Comparison of ENCODE assay signal across 9 cellular contexts in genomic region chr1:31182352-31182751, GRCh38. TPM values are rescaled to one million over a fixed set of nuclear protein-coding genes. Genes with fewer than 3 reads are reported as not detected.
DNase-seq lines count a peak whose midpoint lies in the region; ATAC-seq and TF ChIP-seq lines count a peak whose summit lies in the region.
"Had no signal": no experiment of that assay in that cellular context is flagged by ENCODE, and none has a peak within 500 bp of the region (broad histone marks: within the 10 kb centered on the region; RNA-seq: fewer than 3 reads in every experiment).

No MANE protein-coding gene starts in this region.

- H3K9ac ChIP-seq in iPS-20b (ENCODE audit: low read depth, low read length): no peak overlapping the region

- DNase-seq in DMS153 (lab: John Stamatoyannopoulos, UW) (peak; percentile 83), LHCN-M2 (ENCODE audit: low read depth) (peak; percentile 98), body of pancreas (peak; percentile 68 to 80 (median 72)), smooth muscle cell of the brain vasculature (ENCODE audit: low read depth, low spot score) (peak; percentile 63), NCI-H510A (lab: John Stamatoyannopoulos, UW) (no peak)
- DNase-seq in T-helper 2 cell treated with Interferon-gamma antibody and Interleukin-4, amounts not matched to agents 5 μg/mL and 100 μg/mL, for 36 hours (ENCODE audit: low spot score): peak; percentile 47

- intact Hi-C loops in body of pancreas (cut with DNase I): loop anchor here (10.0 kb wide), 1 partner anchor 362 kb away; no protein-coding TSS in a partner anchor

- no peak overlapping the region for H3K4me3 ChIP-seq in body of pancreas
- peak overlapping the region; percentile 38; the same call in 1 of the 2 replicates for H3K4me3 ChIP-seq in iPS-20b (ENCODE audit: low read length)
- H3K4me3 ChIP-seq: SK-N-MC had no signal

- H3K27me3 Mint-ChIP-seq in T-helper 2 cell treated with Interferon-gamma antibody and Interleukin-4, amounts not matched to agents 5 μg/mL and 100 μg/mL, for 36 hours (ENCODE audit: low read depth): peaks cover 8% of the 10 kb centered on the region

- TF ChIP-seq POLR2A in body of pancreas (IDR thresholded peaks at IDR 0.05): no peak

- no peaks in the 10 kb centered on the region for H3K36me3 Mint-ChIP-seq in T-helper 2 cell treated with Interferon-gamma antibody and Interleukin-4, amounts not matched to agents 5 μg/mL and 100 μg/mL, for 36 hours (ENCODE audit: low read depth)

- no peaks in the 10 kb centered on the region for H3K9me3 Mint-ChIP-seq in T-helper 2 cell treated with Interferon-gamma antibody and Interleukin-4, amounts not matched to agents 5 μg/mL and 100 μg/mL, for 36 hours

- peak; percentile 69 for ATAC-seq in body of pancreas
- no peak for ATAC-seq in HG02571 (IDR thresholded peaks at IDR 0.05; ENCODE audit: unreplicated experiment)

- peak in 4 of 7 experiments; percentile 16 to 20 (median 18) for TF ChIP-seq CTCF in body of pancreas (IDR thresholded peaks at IDR 0.05)

- H3K27ac Mint-ChIP-seq in T-helper 2 cell treated with Interferon-gamma antibody and Interleukin-4, amounts not matched to agents 5 μg/mL and 100 μg/mL, for 36 hours: no peak overlapping the region

- H3K4me1 ChIP-seq in body of pancreas: peaks cover 14% of the 10 kb centered on the region
- H3K4me1 ChIP-seq in iPS-20b (ENCODE audit: insufficient read depth, low read length): no peaks in the 10 kb centered on the region

- H3K4me1 Mint-ChIP-seq in T-helper 2 cell treated with Interferon-gamma antibody and Interleukin-4, amounts not matched to agents 5 μg/mL and 100 μg/mL, for 36 hours (ENCODE audit: low read depth): peaks cover 5% of the 10 kb centered on the region

- H3K36me3 ChIP-seq in body of pancreas (replicated peaks in 1 of 2; ENCODE audit: insufficient read depth in 1 of 2, low read depth in 2 of 2): no peaks in the 10 kb centered on the region
- H3K36me3 ChIP-seq in iPS-20b (ENCODE audit: insufficient read depth, low read depth, low read length): peaks cover 14% of the 10 kb centered on the region; the same call in 1 of the 2 replicates

- peaks cover 0 to 3% of the 10 kb centered on the region in 2 donors for H3K27me3 ChIP-seq in body of pancreas
- H3K27me3 ChIP-seq in iPS-20b (ENCODE audit: insufficient read depth, low read length): no peaks in the 10 kb centered on the region

- peak overlapping the region; percentile 21 for H3K4me3 Mint-ChIP-seq in T-helper 2 cell treated with Interferon-gamma antibody and Interleukin-4, amounts not matched to agents 5 μg/mL and 100 μg/mL, for 36 hours

- WGBS in body of pancreas, 2 donors: 0 to 1% methylated on average over 7 to 18 of the region's 18 CpGs

- no peaks in the 10 kb centered on the region for H3K9me3 ChIP-seq in body of pancreas
- no peaks in the 10 kb centered on the region for H3K9me3 ChIP-seq in iPS-20b (ENCODE audit: insufficient read depth, low read depth, low read length)

- H3K27ac ChIP-seq in body of pancreas (no peak overlapping the region), iPS-20b (ENCODE audit: low read length) (no peak overlapping the region)
- H3K27ac ChIP-seq: SK-N-MC had no signal

RNA-seq across cellular contexts. Expression of gene NKAIN1, which starts 57.3 kb away (rescaled TPM):
- total RNA-seq in LHCN-M2 (2014; rRNA removed): not detected in 2 replicates
- polyA plus RNA-seq in LHCN-M2 (2012): 0.10 TPM
- total RNA-seq in body of pancreas: not detected
